14 cellular contexts compared by ENCODE assay signal in genomic region chr2:23379220-23379695, GRCh38. TPM values are rescaled to one million over a fixed set of nuclear protein-coding genes. Genes with fewer than 3 reads are reported as not detected.
DNase-seq lines count a peak whose midpoint lies in the region; ATAC-seq, FAIRE-seq and TF ChIP-seq lines count a peak whose summit lies in the region.
"Had no signal": no experiment of that assay in that cellular context is flagged by ENCODE, and none has a peak within 500 bp of the region (broad histone marks: within the 10 kb centered on the region; RNA-seq: fewer than 3 reads in every experiment).

No MANE protein-coding gene starts in this region.

- H3K4me3 ChIP-seq in heart left ventricle, result no peak overlapping the region
- H3K4me3 ChIP-seq: SJCRH30 had no signal

- TF ChIP-seq CTCF in GM10248 (IDR thresholded peaks at IDR 0.05; ENCODE audit: control extremely low read depth, extremely low read depth, low read depth, missing control alignments) (no peak), heart left ventricle (IDR thresholded peaks at IDR 0.05) (no peak)

- DNase-seq in GM10248 (ENCODE audit: extremely low spot score), result peak; percentile 28
- DNase-seq in T-helper 2 cell, result no peak
- DNase-seq in HTR-8/SVneo (ENCODE audit: insufficient read length, low spot score), result no peak
- DNase-seq in glomerular visceral epithelial cell (ENCODE audit: extremely low spot score), result no peak
- no peak for DNase-seq in heart left ventricle
- DNase-seq: ACHN; activated effector memory CD4-positive, alpha-beta T cell treated with anti-CD3 and anti-CD28 coated beads, Interleukin-2, amount 50 U/mL, for 16 hours; DMS 273 treated with DMSO at 0.1 percent for 48 hours had no signal

- H3K36me3 ChIP-seq in heart left ventricle, result no peaks in the 10 kb centered on the region
- H3K36me3 ChIP-seq: SJCRH30 had no signal

- POLR2A ChIA-PET in GM10248 (lab: Yijun Ruan, JAX), result interaction anchor here (0.7 kb wide), 1 partner anchor 8 kb away, joined by 6 read pairs; no protein-coding TSS in a partner anchor

- CTCF ChIA-PET in GM10248 (lab: Yijun Ruan, JAX), result interaction anchor here (1.0 to 1.4 kb wide), 3 partner anchors 9 to 29 kb away, joined by 3 to 5 read pairs (median 3); no protein-coding TSS in a partner anchor

- WGBS in heart left ventricle, 4 donors, result 68 to 74% (median 74%) methylated on average over 5 to 7 of the region's 7 CpGs

- H3K27ac ChIP-seq in heart left ventricle, result no peak overlapping the region
- H3K27ac ChIP-seq: SJCRH30 had no signal

- peaks cover 0 to 27% (median 7%) of the 10 kb centered on the region in 9 donors for H3K27me3 ChIP-seq in heart left ventricle
- H3K27me3 ChIP-seq: SJCRH30 had no signal

- ATAC-seq in GM19328 (IDR thresholded peaks at IDR 0.05; ENCODE audit: unreplicated experiment) (peak; percentile 53), HG02623 (IDR thresholded peaks at IDR 0.05; ENCODE audit: unreplicated experiment) (peak; percentile 45), HG03442 (IDR thresholded peaks at IDR 0.05; ENCODE audit: unreplicated experiment) (peak; percentile 54), heart left ventricle (no peak)
- ATAC-seq: activated CD4-positive, CD25-positive, alpha-beta regulatory T cell treated with anti-CD3 and anti-CD28 coated beads, Interleukin-2, amount 50 U/mL, for 24 hours; natural killer cell treated with Interleukin-12 subunit alpha and Interleukin-12 subunit beta and Interleukin-15 and Interleukin-18, amount 100 ng/mL, for 72 hours had no signal

- no peaks in the 10 kb centered on the region for H3K9me3 ChIP-seq in heart left ventricle
- H3K9me3 ChIP-seq: SJCRH30 had no signal

- H3K4me1 ChIP-seq in heart left ventricle, result peaks cover 0 to 16% (median 2%) of the 10 kb centered on the region in 12 donors

- FAIRE-seq in HTR-8/SVneo (lab: Jason Lieb, UNC), result no peak

- intact Hi-C loops in heart left ventricle (cut with DNase I), result loop anchor here in 1 of 10 donors (10.0 kb wide), 1 partner anchor 376 kb away; no protein-coding TSS in a partner anchor

- no peak for TF ChIP-seq POLR2A in heart left ventricle (IDR thresholded peaks at IDR 0.05)

RNA-seq across cellular contexts. Expression of gene KLHL29, which starts 5.7 kb away (rescaled TPM):
- total RNA-seq in heart left ventricle, result 1 to 10 TPM in 6 of 9 donors, under 1 TPM in 3; 0.74 to 2.7 (median 1.1) TPM
- polyA plus RNA-seq in heart left ventricle, result 1 to 10 TPM; 1.1 to 1.4 TPM

Comparison
In these comparisons a context has a peak if more than half of its experiments do, and no peak if none do; other contexts are left out.
1. ATAC-seq: peak in GM19328 (single experiment), HG02623 (single experiment) and HG03442 (single experiment); none in heart left ventricle (0 of 4).